16 cellular contexts compared by ENCODE assay signal in the genomic region with DNA sequence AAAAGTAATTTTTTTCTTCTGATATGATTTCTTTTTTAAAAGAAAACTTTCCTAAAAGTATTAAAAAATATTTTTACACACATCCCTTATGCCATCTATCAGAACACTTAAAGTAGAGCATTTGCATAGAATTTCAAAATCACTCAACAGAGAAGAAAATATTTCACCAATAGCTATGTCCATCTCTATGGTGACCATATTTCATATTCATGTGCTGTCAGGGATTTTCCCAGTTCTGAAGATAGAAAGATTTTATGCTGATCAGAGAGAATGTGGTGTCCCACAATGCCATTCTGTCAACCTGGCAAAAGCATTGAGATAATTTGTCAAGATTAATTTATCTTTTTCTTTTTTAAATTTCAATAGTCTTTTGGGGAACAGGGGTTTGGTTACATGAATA.
A peak's percentile ranks its signal among the peaks of the same experiment; 100 is the strongest.
DNase-seq lines count a peak whose midpoint lies in the region; ATAC-seq and TF ChIP-seq lines count a peak whose summit lies in the region.
"Had no signal": no experiment of that assay in that cellular context is flagged by ENCODE, and none has a peak within 500 bp of the region (broad histone marks: within the 10 kb centered on the region; RNA-seq: fewer than 3 reads in every experiment).

No MANE protein-coding gene starts in this region.

- DNase-seq in GM13977 (ENCODE audit: low spot score) (peak; percentile 33), T1000 (lab: John Stamatoyannopoulos, UW) (no peak), brain microvascular endothelial cell (no peak), NCI-H1105 treated with DMSO at 0.1 percent for 48 hours (lab: John Stamatoyannopoulos, UW) (no peak)
- DNase-seq: 8988T; CD4-positive, alpha-beta memory T cell; DMS153; DMS79; GDM1; KG1 had no signal

- peak overlapping the region; percentile 24 for H3K4me2 ChIP-seq in OCI-LY3 (ENCODE audit: low read length)
- H3K4me2 ChIP-seq: BLaER1 had no signal

- TF ChIP-seq CTCF in GM13977 (IDR thresholded peaks at IDR 0.05; ENCODE audit: extremely low read depth, insufficient read depth, missing control alignments) (no peak), OCI-LY3 (IDR thresholded peaks at IDR 0.05; ENCODE audit: low read depth, low read length) (no peak), brain microvascular endothelial cell (IDR thresholded peaks at IDR 0.05; ENCODE audit: low read depth, low read length, missing control alignments) (no peak)

- no peak overlapping the region for H3K27ac ChIP-seq in OCI-LY3 (ENCODE audit: low read length)
- H3K27ac ChIP-seq in brain microvascular endothelial cell, result no peak overlapping the region
- H3K27ac ChIP-seq: BLaER1 had no signal

- H4K20me1 ChIP-seq in OCI-LY3 (ENCODE audit: insufficient read depth, low read length), result no peaks in the 10 kb centered on the region
- H4K20me1 ChIP-seq: BLaER1 had no signal

- peaks cover 4% of the 10 kb centered on the region; the same call in 1 of the 2 replicates for H3K9me3 ChIP-seq in OCI-LY3 (ENCODE audit: insufficient read depth, low read length)
- H3K9me3 ChIP-seq: HAP-1 had no signal

- peak; percentile 62 for ATAC-seq in HG02981 (IDR thresholded peaks at IDR 0.05; ENCODE audit: unreplicated experiment)
- ATAC-seq in HG03469 (IDR thresholded peaks at IDR 0.05; ENCODE audit: unreplicated experiment), result no peak
- ATAC-seq: HepG2 had no signal

- in situ Hi-C loops in GM13977 (cut with MboI; ENCODE audit: low pct_unique_long_range_greater_than_20kb, low sequenced_read_pairs, unreplicated experiment), result no loop called here
- in situ Hi-C loops in brain microvascular endothelial cell (cut with HindIII; ENCODE audit: low pct_ligation_motif_present, low sequenced_read_pairs), result no loop called here

- no peak overlapping the region for H2AFZ ChIP-seq in OCI-LY3 (ENCODE audit: low read depth, low read length)

- peaks cover 27% of the 10 kb centered on the region for H3K27me3 ChIP-seq in OCI-LY3 (ENCODE audit: low read depth, low read length)
- H3K27me3 ChIP-seq in brain microvascular endothelial cell (replicated peaks), result no peaks in the 10 kb centered on the region
- H3K27me3 ChIP-seq: BLaER1 had no signal

- H3K36me3 ChIP-seq in OCI-LY3 (replicated peaks; ENCODE audit: low read depth, low read length) (no peaks in the 10 kb centered on the region), brain microvascular endothelial cell (replicated peaks) (no peaks in the 10 kb centered on the region)
- H3K36me3 ChIP-seq: BLaER1, HAP-1 had no signal

- no peaks in the 10 kb centered on the region for H3K79me2 ChIP-seq in OCI-LY3 (ENCODE audit: low read length)

- H3K9ac ChIP-seq in OCI-LY3 (ENCODE audit: low read length), result no peak overlapping the region
- H3K9ac ChIP-seq: BLaER1 had no signal

- H3K4me1 ChIP-seq in OCI-LY3 (ENCODE audit: low read length), result peaks cover 29% of the 10 kb centered on the region
- H3K4me1 ChIP-seq: BLaER1, HAP-1 had no signal

- H3K4me3 ChIP-seq in OCI-LY3 (ENCODE audit: low read length) (no peak overlapping the region), brain microvascular endothelial cell (ENCODE audit: low read depth, low read length) (no peak overlapping the region)
- H3K4me3 ChIP-seq: BLaER1, HAP-1 had no signal
